Comparison of ENCODE assay signal across 9 cellular contexts in the genomic region with DNA sequence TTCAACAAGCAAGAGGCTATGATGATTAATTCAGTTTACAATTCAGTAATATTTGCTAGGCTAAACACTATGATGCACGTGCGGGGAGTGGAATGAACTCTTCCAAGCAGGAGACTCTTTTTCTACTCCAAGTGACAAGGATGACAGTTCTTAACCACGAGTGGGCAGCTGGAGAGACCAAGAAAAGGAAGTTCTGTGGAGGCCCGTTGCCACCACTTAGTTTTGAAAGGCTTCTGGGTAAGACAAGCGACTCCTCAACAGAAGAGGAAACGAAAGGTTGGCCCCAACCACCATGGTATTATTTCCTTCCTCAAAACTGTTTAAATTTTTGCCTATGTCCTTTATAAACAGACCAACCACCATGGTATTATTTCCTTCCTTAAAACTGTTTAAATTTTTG. TPM values are rescaled to one million over a fixed set of nuclear protein-coding genes. Genes with fewer than 3 reads are reported as not detected.
DNase-seq lines count a peak whose midpoint lies in the region; ATAC-seq and TF ChIP-seq lines count a peak whose summit lies in the region.
"Had no signal": no experiment of that assay in that cellular context is flagged by ENCODE, and none has a peak within 500 bp of the region (broad histone marks: within the 10 kb centered on the region; RNA-seq: fewer than 3 reads in every experiment).

No MANE protein-coding gene starts in this region.

- TF ChIP-seq CTCF in OCI-LY3 (IDR thresholded peaks at IDR 0.05; ENCODE audit: low read depth, low read length), result no peak
- TF ChIP-seq CTCF in upper lobe of right lung (IDR thresholded peaks at IDR 0.05), result no peak

- H3K4me3 ChIP-seq in OCI-LY3 (ENCODE audit: low read length), result peak overlapping the region; percentile 97
- no peak overlapping the region for H3K4me3 ChIP-seq in upper lobe of right lung

- peak overlapping the region; percentile 87 for H3K27ac ChIP-seq in OCI-LY3 (ENCODE audit: low read length)
- H3K27ac ChIP-seq in upper lobe of right lung, result peak overlapping the region; percentile 94
- H3K27ac ChIP-seq: SK-N-MC had no signal

- H3K4me1 ChIP-seq in OCI-LY3 (ENCODE audit: low read length) (peaks cover 40% of the 10 kb centered on the region), upper lobe of right lung (peaks cover 43% of the 10 kb centered on the region)

- no peak overlapping the region for H2AFZ ChIP-seq in OCI-LY3 (ENCODE audit: low read depth, low read length)

- H3K79me2 ChIP-seq in OCI-LY3 (ENCODE audit: low read length), result peaks cover 76% of the 10 kb centered on the region

- H3K4me2 ChIP-seq in OCI-LY3 (ENCODE audit: low read length), result peak overlapping the region; percentile 97

- ATAC-seq in upper lobe of right lung (peak; percentile 67), GM19395 (IDR thresholded peaks at IDR 0.05; ENCODE audit: unreplicated experiment) (no peak)

- no peaks in the 10 kb centered on the region for H3K9me3 ChIP-seq in OCI-LY3 (ENCODE audit: insufficient read depth, low read length)
- H3K9me3 ChIP-seq in upper lobe of right lung, result no peaks in the 10 kb centered on the region

- no peak overlapping the region; the same call in 1 of the 2 replicates for H3K9ac ChIP-seq in OCI-LY3 (ENCODE audit: low read length)

- no peak for TF ChIP-seq POLR2A in erythroblast (IDR thresholded peaks at IDR 0.05; ENCODE audit: low read length)

- DNase-seq in stimulated activated CD4-positive, alpha-beta T cell treated with anti-CD3 and anti-CD28 coated beads, Interleukin-4, amount 100 ng/mL, for 24 hours, result peak; percentile 17
- DNase-seq in stimulated activated CD4-positive, alpha-beta T cell treated with anti-CD3 and anti-CD28 coated beads, Interleukin-12 subunit alpha, Interleukin-12 subunit beta, amount 100 ng/mL, for 4 hours, result no peak
- peak; percentile 20 to 54 for DNase-seq in erythroblast (lab: John Stamatoyannopoulos, UW)
- no peak for DNase-seq in upper lobe of right lung
- DNase-seq in T-helper 9 cell, result no peak
- no peak for DNase-seq in effector CD8-positive, alpha-beta T cell (lab: John Stamatoyannopoulos, UW)

- H4K20me1 ChIP-seq in OCI-LY3 (ENCODE audit: insufficient read depth, low read length), result peaks cover 60% of the 10 kb centered on the region

- peaks cover 38% of the 10 kb centered on the region for H3K36me3 ChIP-seq in OCI-LY3 (replicated peaks; ENCODE audit: low read depth, low read length)
- peaks cover 33% of the 10 kb centered on the region for H3K36me3 ChIP-seq in upper lobe of right lung

- H3K27me3 ChIP-seq in OCI-LY3 (ENCODE audit: low read depth, low read length) (no peaks in the 10 kb centered on the region), upper lobe of right lung (no peaks in the 10 kb centered on the region)

- intact Hi-C loops in upper lobe of right lung (cut with DNase I), result no loop called here

RNA-seq across cellular contexts. Expression of a gene that starts 2.8 kb away (rescaled TPM):
- total RNA-seq in upper lobe of right lung, result 31.6 TPM

RNA-seq across cellular contexts. Expression of a gene that starts 55.2 kb away (rescaled TPM):
- 51.9 TPM for total RNA-seq in upper lobe of right lung

Comparison
In these comparisons a context has a peak if more than half of its experiments do, and no peak if none do; other contexts are left out.
1. DNase-seq: peak in stimulated activated CD4-positive, alpha-beta T cell treated with anti-CD3 and anti-CD28 coated beads, Interleukin-4, amount 100 ng/mL, for 24 hours (single experiment) and erythroblast (2 of 2); none in stimulated activated CD4-positive, alpha-beta T cell treated with anti-CD3 and anti-CD28 coated beads, Interleukin-12 subunit alpha, Interleukin-12 subunit beta, amount 100 ng/mL, for 4 hours (single experiment), upper lobe of right lung (single experiment), T-helper 9 cell (single experiment) and effector CD8-positive, alpha-beta T cell (single experiment).